In genomic region chr7:46153951-46154787, GRCh38 we compare ENCODE assay signal across 11 cellular contexts.
DNase-seq lines count a peak whose midpoint lies in the region; ATAC-seq and TF ChIP-seq lines count a peak whose summit lies in the region.
"Had no signal": no experiment of that assay in that cellular context is flagged by ENCODE, and none has a peak within 500 bp of the region (broad histone marks: within the 10 kb centered on the region; RNA-seq: fewer than 3 reads in every experiment).

No MANE protein-coding gene starts in this region.

- no peak overlapping the region for H3K9ac ChIP-seq in smooth muscle cell (ENCODE audit: low read depth)

- intact Hi-C loops in activated CD8-positive, alpha-beta T cell treated with anti-CD3 and anti-CD28 coated beads for 36 hours (cut with micrococcal nuclease): no loop called here
- intact Hi-C loops in natural killer cell (cut with micrococcal nuclease): no loop called here

- H3K27ac ChIP-seq in smooth muscle cell (ENCODE audit: low read depth): peak overlapping the region; percentile 76

- TF ChIP-seq CTCF in activated CD8-positive, alpha-beta T cell treated with anti-CD3 and anti-CD28 coated beads for 36 hours (IDR thresholded peaks at IDR 0.05): no peak
- TF ChIP-seq CTCF in brain (conservative IDR thresholded peaks at IDR 0.05) (no peak), smooth muscle cell (IDR thresholded peaks at IDR 0.05; ENCODE audit: borderline replicate concordance, insufficient read depth, poor library complexity, severe bottlenecking) (no peak), natural killer cell (IDR thresholded peaks at IDR 0.05) (no peak)

- H3K36me3 Mint-ChIP-seq in activated CD8-positive, alpha-beta T cell treated with anti-CD3 and anti-CD28 coated beads for 36 hours (ENCODE audit: low read depth): no peaks in the 10 kb centered on the region
- H3K36me3 Mint-ChIP-seq in activated CD8-positive, alpha-beta T cell treated with anti-CD3 and anti-CD28 coated beads, Interleukin-2, amount 10 ng/mL, durations not matched to agents 7 days and 5 days (ENCODE audit: low read depth): no peaks in the 10 kb centered on the region
- no peaks in the 10 kb centered on the region for H3K36me3 Mint-ChIP-seq in brain
- H3K36me3 Mint-ChIP-seq in natural killer cell: no peaks in the 10 kb centered on the region
- H3K36me3 Mint-ChIP-seq: memory B cell had no signal

- H3F3A ChIP-seq in smooth muscle cell (ENCODE audit: low read depth): peaks cover 6% of the 10 kb centered on the region

- H3K79me2 ChIP-seq in smooth muscle cell (ENCODE audit: low read depth): no peaks in the 10 kb centered on the region

- peaks cover 2% of the 10 kb centered on the region for H3K9me3 Mint-ChIP-seq in activated CD8-positive, alpha-beta T cell treated with anti-CD3 and anti-CD28 coated beads for 36 hours
- H3K9me3 Mint-ChIP-seq in activated CD8-positive, alpha-beta T cell treated with anti-CD3 and anti-CD28 coated beads, Interleukin-2, amount 10 ng/mL, durations not matched to agents 7 days and 5 days (ENCODE audit: insufficient read depth): no peaks in the 10 kb centered on the region
- H3K9me3 Mint-ChIP-seq in brain (no peaks in the 10 kb centered on the region), natural killer cell (peaks cover 0 to 4% of the 10 kb centered on the region in 2 donors)
- H3K9me3 Mint-ChIP-seq: memory B cell had no signal

- H3K4me3 Mint-ChIP-seq in activated CD8-positive, alpha-beta T cell treated with anti-CD3 and anti-CD28 coated beads for 36 hours: no peak overlapping the region
- H3K4me3 Mint-ChIP-seq in activated CD8-positive, alpha-beta T cell treated with anti-CD3 and anti-CD28 coated beads, Interleukin-2, amount 10 ng/mL, durations not matched to agents 7 days and 5 days: no peak overlapping the region
- no peak overlapping the region for H3K4me3 Mint-ChIP-seq in brain
- no peak overlapping the region for H3K4me3 Mint-ChIP-seq in natural killer cell
- H3K4me3 Mint-ChIP-seq: memory B cell had no signal

- H3K4me1 Mint-ChIP-seq in activated CD8-positive, alpha-beta T cell treated with anti-CD3 and anti-CD28 coated beads for 36 hours (ENCODE audit: low read depth): no peaks in the 10 kb centered on the region
- H3K4me1 Mint-ChIP-seq in activated CD8-positive, alpha-beta T cell treated with anti-CD3 and anti-CD28 coated beads, Interleukin-2, amount 10 ng/mL, durations not matched to agents 7 days and 5 days (ENCODE audit: low read depth): no peaks in the 10 kb centered on the region
- H3K4me1 Mint-ChIP-seq in brain (peaks cover 20% of the 10 kb centered on the region), natural killer cell (no peaks in the 10 kb centered on the region)
- H3K4me1 Mint-ChIP-seq: memory B cell had no signal

- CTCF ChIA-PET in activated CD8-positive, alpha-beta T cell treated with anti-CD3 and anti-CD28 coated beads for 36 hours (lab: Charles Lee): no interaction called here
- CTCF ChIA-PET in activated CD8-positive, alpha-beta T cell treated with anti-CD3 and anti-CD28 coated beads, Interleukin-2, amount 10 ng/mL, durations not matched to agents 7 days and 5 days (lab: Charles Lee): no interaction called here

- no peak overlapping the region for H3K4me3 ChIP-seq in smooth muscle cell
- H3K4me3 ChIP-seq: K562 had no signal

- no peaks in the 10 kb centered on the region for H3K27me3 ChIP-seq in smooth muscle cell (ENCODE audit: low read depth)

- H3K9me3 ChIP-seq in smooth muscle cell (replicated peaks; ENCODE audit: low read depth): no peaks in the 10 kb centered on the region

- no peak overlapping the region for H2AFZ ChIP-seq in smooth muscle cell (ENCODE audit: low read depth)

- POLR2A ChIA-PET in activated CD8-positive, alpha-beta T cell treated with anti-CD3 and anti-CD28 coated beads for 36 hours (lab: Charles Lee): no interaction called here
- POLR2A ChIA-PET in activated CD8-positive, alpha-beta T cell treated with anti-CD3 and anti-CD28 coated beads, Interleukin-2, amount 10 ng/mL, durations not matched to agents 7 days and 5 days (lab: Charles Lee): no interaction called here

- no peak overlapping the region for H3K27ac Mint-ChIP-seq in activated CD8-positive, alpha-beta T cell treated with anti-CD3 and anti-CD28 coated beads for 36 hours
- H3K27ac Mint-ChIP-seq in activated CD8-positive, alpha-beta T cell treated with anti-CD3 and anti-CD28 coated beads, Interleukin-2, amount 10 ng/mL, durations not matched to agents 7 days and 5 days: no peak overlapping the region
- H3K27ac Mint-ChIP-seq in brain (peak overlapping the region in 3 of 5 experiments; percentile 17 to 75 (median 66)), natural killer cell (no peak overlapping the region)
- H3K27ac Mint-ChIP-seq: memory B cell had no signal

- H3K27me3 Mint-ChIP-seq in activated CD8-positive, alpha-beta T cell treated with anti-CD3 and anti-CD28 coated beads for 36 hours: no peaks in the 10 kb centered on the region
- H3K27me3 Mint-ChIP-seq in activated CD8-positive, alpha-beta T cell treated with anti-CD3 and anti-CD28 coated beads, Interleukin-2, amount 10 ng/mL, durations not matched to agents 7 days and 5 days (ENCODE audit: low read depth): no peaks in the 10 kb centered on the region
- peaks cover 3% of the 10 kb centered on the region for H3K27me3 Mint-ChIP-seq in brain
- no peaks in the 10 kb centered on the region for H3K27me3 Mint-ChIP-seq in natural killer cell (ENCODE audit: low read depth in 2 of 2)

- H3K4me2 ChIP-seq in smooth muscle cell: no peak overlapping the region

- H4K20me1 ChIP-seq in smooth muscle cell (ENCODE audit: low read depth): no peaks in the 10 kb centered on the region

- peak; percentile 2 for DNase-seq in activated CD8-positive, alpha-beta T cell treated with anti-CD3 and anti-CD28 coated beads for 36 hours
- DNase-seq in activated CD8-positive, alpha-beta T cell treated with anti-CD3 and anti-CD28 coated beads, Interleukin-2, amount 10 ng/mL, durations not matched to agents 7 days and 5 days: no peak
- no peak for DNase-seq in smooth muscle cell (lab: John Stamatoyannopoulos, UW; ENCODE audit: unreplicated experiment)
- no peak for DNase-seq in activated naive CD4-positive, alpha-beta T cell treated with anti-CD3 and anti-CD28 coated beads, Interleukin-2, amount 50 U/mL, for 16 hours
- no peak for DNase-seq in NCI-H1417 treated with DMSO at 0.1 percent for 48 hours (lab: John Stamatoyannopoulos, UW)
- DNase-seq in natural killer cell: no peak
- DNase-seq: activated T-cell treated with anti-CD3 and anti-CD28 coated beads, Interleukin-2, amount 50 U/mL, for 1 hour had no signal

- H3K36me3 ChIP-seq in smooth muscle cell (ENCODE audit: low read depth): no peaks in the 10 kb centered on the region

- ATAC-seq in activated CD8-positive, alpha-beta T cell treated with anti-CD3 and anti-CD28 coated beads for 36 hours: peak; percentile 20
- no peak for ATAC-seq in activated CD8-positive, alpha-beta T cell treated with anti-CD3 and anti-CD28 coated beads, Interleukin-2, amount 10 ng/mL, durations not matched to agents 7 days and 5 days
- peak; percentile 84 for ATAC-seq in HG03442 (IDR thresholded peaks at IDR 0.05; ENCODE audit: unreplicated experiment)
- no peak for ATAC-seq in natural killer cell
- ATAC-seq: K562 had no signal

- H3K4me1 ChIP-seq in smooth muscle cell (ENCODE audit: low read depth): no peaks in the 10 kb centered on the region

- 54% methylated on average over 6 of the region's 6 CpGs for WGBS in smooth muscle cell (ENCODE audit: low lambda C conversion rate)

Comparison
In these comparisons a context has a peak if more than half of its experiments do, and no peak if none do; other contexts are left out.
1. ATAC-seq: peak in activated CD8-positive, alpha-beta T cell treated with anti-CD3 and anti-CD28 coated beads for 36 hours (single experiment) and HG03442 (single experiment); none in activated CD8-positive, alpha-beta T cell treated with anti-CD3 and anti-CD28 coated beads, Interleukin-2, amount 10 ng/mL, durations not matched to agents 7 days and 5 days (single experiment) and natural killer cell (0 of 3).
2. H3K27ac Mint-ChIP-seq: peak in brain (3 of 5); none in activated CD8-positive, alpha-beta T cell treated with anti-CD3 and anti-CD28 coated beads for 36 hours (single experiment), activated CD8-positive, alpha-beta T cell treated with anti-CD3 and anti-CD28 coated beads, Interleukin-2, amount 10 ng/mL, durations not matched to agents 7 days and 5 days (single experiment) and natural killer cell (0 of 2).